Comparison of ENCODE assay signal across 24 cellular contexts in the genomic region with DNA sequence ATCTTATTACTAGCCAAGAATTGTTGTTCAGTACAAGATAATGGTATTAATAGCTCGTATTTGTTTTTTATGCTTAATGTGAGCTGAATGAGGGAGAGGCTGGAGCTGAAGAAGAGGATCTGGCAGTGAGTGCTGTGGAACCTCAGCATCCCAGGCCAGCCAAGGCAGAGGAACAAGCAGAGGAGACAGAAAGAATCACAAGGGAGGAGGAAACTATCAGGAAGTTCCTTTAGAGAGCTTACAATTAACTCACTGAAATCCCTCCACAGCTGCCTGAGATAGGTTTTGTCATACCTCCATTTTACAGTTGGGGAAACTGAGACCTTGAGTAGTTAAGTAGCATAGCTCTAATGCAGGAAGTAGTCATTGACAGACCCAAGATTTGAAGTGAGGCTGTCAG. TPM values are rescaled to one million over a fixed set of nuclear protein-coding genes. Genes with fewer than 3 reads are reported as not detected.
DNase-seq lines count a peak whose midpoint lies in the region; ATAC-seq, FAIRE-seq and TF ChIP-seq lines count a peak whose summit lies in the region.
"Had no signal": no experiment of that assay in that cellular context is flagged by ENCODE, and none has a peak within 500 bp of the region (broad histone marks: within the 10 kb centered on the region; RNA-seq: fewer than 3 reads in every experiment).

No MANE protein-coding gene starts in this region.

- H3K9me3 ChIP-seq in GM12878 (replicated peaks; ENCODE audit: control insufficient read depth, insufficient read depth, low read length): peaks cover 2% of the 10 kb centered on the region; the same call in 1 of the 3 replicates
- H3K9me3 ChIP-seq: A549, BE2C, HAP-1 had no signal

- no peak overlapping the region for H3K4me3 Mint-ChIP-seq in activated naive CD4-positive, alpha-beta T cell treated with anti-CD3 and anti-CD28 coated beads, Interleukin-2, amount 10 ng/mL, durations not matched to agents 7 days and 5 days
- no peak overlapping the region for H3K4me3 Mint-ChIP-seq in activated naive CD4-positive, alpha-beta T cell treated with anti-CD3 and anti-CD28 coated beads for 36 hours
- H3K4me3 Mint-ChIP-seq in progenitor cell of endocrine pancreas (ENCODE audit: low read depth): no peak overlapping the region
- H3K4me3 Mint-ChIP-seq: CD14-positive monocyte, HFFc6 had no signal

- H3K9me3 Mint-ChIP-seq in activated naive CD4-positive, alpha-beta T cell treated with anti-CD3 and anti-CD28 coated beads, Interleukin-2, amount 10 ng/mL, durations not matched to agents 7 days and 5 days: peaks cover 13% of the 10 kb centered on the region
- no peaks in the 10 kb centered on the region for H3K9me3 Mint-ChIP-seq in activated naive CD4-positive, alpha-beta T cell treated with anti-CD3 and anti-CD28 coated beads for 36 hours
- H3K9me3 Mint-ChIP-seq in progenitor cell of endocrine pancreas (ENCODE audit: low read depth): no peaks in the 10 kb centered on the region
- H3K9me3 Mint-ChIP-seq: CD4-positive, alpha-beta memory T cell; HFFc6 had no signal

- H3K27me3 Mint-ChIP-seq in activated naive CD4-positive, alpha-beta T cell treated with anti-CD3 and anti-CD28 coated beads, Interleukin-2, amount 10 ng/mL, durations not matched to agents 7 days and 5 days: no peaks in the 10 kb centered on the region
- H3K27me3 Mint-ChIP-seq in activated naive CD4-positive, alpha-beta T cell treated with anti-CD3 and anti-CD28 coated beads for 36 hours (ENCODE audit: low read depth): no peaks in the 10 kb centered on the region
- H3K27me3 Mint-ChIP-seq in progenitor cell of endocrine pancreas: no peaks in the 10 kb centered on the region
- H3K27me3 Mint-ChIP-seq: CD4-positive, alpha-beta memory T cell had no signal

- H3K27ac ChIP-seq in GM12878 (ENCODE audit: control insufficient read depth, insufficient read depth): 0 out of 2 replicates have a peak overlapping the region, but pooled peaks have one; percentile 16
- H3K27ac ChIP-seq: A549 had no signal

- RAD21 ChIA-PET in GM12878 (lab: Charles Lee; ENCODE audit: unreplicated experiment): interaction anchor here (1.0 to 1.4 kb wide), 3 partner anchors 21 to 167 kb away, joined by 3 to 5 read pairs (median 3); no protein-coding TSS in a partner anchor

- 100% methylated on average over 1 of the region's 1 CpG for WGBS in GM12878 (ENCODE audit: insufficient coverage, insufficient replicate concordance, low lambda C conversion rate, missing lambda C conversion rate)

- H3K4me1 ChIP-seq in GM12878 (ENCODE audit: control insufficient read depth, insufficient read depth, low read length): peaks cover 20% of the 10 kb centered on the region
- H3K4me1 ChIP-seq: A549, BE2C, HAP-1 had no signal

- peaks cover 27% of the 10 kb centered on the region for H3K36me3 Mint-ChIP-seq in activated naive CD4-positive, alpha-beta T cell treated with anti-CD3 and anti-CD28 coated beads, Interleukin-2, amount 10 ng/mL, durations not matched to agents 7 days and 5 days
- peaks cover 13% of the 10 kb centered on the region for H3K36me3 Mint-ChIP-seq in activated naive CD4-positive, alpha-beta T cell treated with anti-CD3 and anti-CD28 coated beads for 36 hours (ENCODE audit: low read depth)
- H3K36me3 Mint-ChIP-seq in progenitor cell of endocrine pancreas (ENCODE audit: insufficient read depth): peaks cover 25% of the 10 kb centered on the region
- H3K36me3 Mint-ChIP-seq: CD14-positive monocyte had no signal

- SMC1A ChIA-PET in GM12878 (lab: Charles Lee; ENCODE audit: uncharacterized antibody, unreplicated experiment): interaction anchor here (0.7 to 2.6 kb wide), 12 partner anchors 9 to 198 kb away, joined by 3 to 13 read pairs (median 4); no protein-coding TSS in a partner anchor

- H3K4me2 ChIP-seq in GM12878 (ENCODE audit: control insufficient read depth, insufficient read depth): no peak overlapping the region
- H3K4me2 ChIP-seq: A549; BLaER1 treated with 17β-estradiol and CSF1 and Interleukin-3, amounts not matched to agents 10 nM and 100 nM had no signal

- no peak for ATAC-seq in GM12878
- ATAC-seq: A549 had no signal

- TF ChIP-seq CTCF in GM12878 (IDR thresholded peaks at IDR 0.05 in 2 of 3, conservative IDR thresholded peaks at IDR 0.05 in 1 of 3; ENCODE audit: control insufficient read depth in 2 of 3, extremely low read depth in 1 of 3, insufficient read depth in 1 of 3, low read depth in 3 of 3, low read length in 3 of 3) (no peak), progenitor cell of endocrine pancreas (IDR thresholded peaks at IDR 0.05; ENCODE audit: unreplicated experiment) (no peak)

- no peaks in the 10 kb centered on the region for H4K20me1 ChIP-seq in GM12878 (ENCODE audit: control insufficient read depth, insufficient read depth)

- POLR2A ChIA-PET in GM12878 (lab: Charles Lee): interaction anchor here (1.0 kb wide), 1 partner anchor 17 kb away, joined by 4 read pairs; no protein-coding TSS in a partner anchor

- H3K9ac ChIP-seq in GM12878 (ENCODE audit: control insufficient read depth, insufficient read depth, low read length): no peak overlapping the region
- H3K9ac ChIP-seq: BLaER1 treated with 17β-estradiol and CSF1 and Interleukin-3, amounts not matched to agents 10 nM and 100 nM had no signal

- H3K27ac Mint-ChIP-seq in activated naive CD4-positive, alpha-beta T cell treated with anti-CD3 and anti-CD28 coated beads, Interleukin-2, amount 10 ng/mL, durations not matched to agents 7 days and 5 days: peak overlapping the region; percentile 89
- H3K27ac Mint-ChIP-seq in activated naive CD4-positive, alpha-beta T cell treated with anti-CD3 and anti-CD28 coated beads for 36 hours: no peak overlapping the region
- peak overlapping the region; percentile 9 for H3K27ac Mint-ChIP-seq in progenitor cell of endocrine pancreas
- H3K27ac Mint-ChIP-seq: CD14-positive monocyte, HFFc6 had no signal

- in situ Hi-C loops in GM12878 (cut with MboI): no loop called here

- CTCF ChIA-PET in activated naive CD4-positive, alpha-beta T cell treated with anti-CD3 and anti-CD28 coated beads, Interleukin-2, amount 10 ng/mL, durations not matched to agents 7 days and 5 days (lab: Charles Lee): interaction anchor here (1.1 to 1.4 kb wide), 3 partner anchors 9 to 51 kb away, joined by 3 to 4 read pairs (median 4); no protein-coding TSS in a partner anchor
- CTCF ChIA-PET in activated naive CD4-positive, alpha-beta T cell treated with anti-CD3 and anti-CD28 coated beads for 36 hours (lab: Charles Lee): interaction anchor here (0.8 to 1.8 kb wide), 5 partner anchors 10 to 51 kb away, joined by 3 to 8 read pairs (median 4); no protein-coding TSS in a partner anchor
- CTCF ChIA-PET in GM12878 (lab: Yijun Ruan, JAX): interaction anchor here (1.1 to 1.7 kb wide), 3 partner anchors 167 to 333 kb away, joined by 3 to 4 read pairs (median 3); no protein-coding TSS in a partner anchor

- no TSS peak for BruUV-seq in GM12878 (replicated peaks; lab: Mats Ljungman, UMichigan)

- H3K4me3 ChIP-seq in GM12878: no peak overlapping the region
- H3K4me3 ChIP-seq: A549; BLaER1 treated with 17β-estradiol and CSF1 and Interleukin-3, amounts not matched to agents 10 nM and 100 nM; HAP-1 had no signal

- H2AFZ ChIP-seq in GM12878 (ENCODE audit: control insufficient read depth, low read depth, low read length): no peak overlapping the region

- no peaks in the 10 kb centered on the region; a peak in 3 of 4 replicates for H3K36me3 ChIP-seq in GM12878 (ENCODE audit: control insufficient read depth in 2 of 2, insufficient read depth in 2 of 2, low read length in 1 of 2)

- no peak for TF ChIP-seq EP300 in GM12878 (IDR thresholded peaks at IDR 0.05; ENCODE audit: borderline replicate concordance in 1 of 2, control insufficient read depth in 1 of 2, low read depth in 2 of 2, low read length in 2 of 2)

- intact Hi-C loops in activated naive CD4-positive, alpha-beta T cell treated with anti-CD3 and anti-CD28 coated beads for 36 hours (cut with micrococcal nuclease): loop anchor here (5.0 kb wide), 1 partner anchor 40 kb away; no protein-coding TSS in a partner anchor
- intact Hi-C loops in GM12878 (cut with micrococcal nuclease; ENCODE audit: unreplicated experiment): no loop called here

- peaks cover 6% of the 10 kb centered on the region for H3K79me2 ChIP-seq in GM12878 (ENCODE audit: control insufficient read depth, insufficient read depth, low read length)

- no peak for TF ChIP-seq RAD21 in GM12878 (IDR thresholded peaks at IDR 0.05; ENCODE audit: insufficient read depth, low read depth, low read length)

- peaks cover 34% of the 10 kb centered on the region for H3K4me1 Mint-ChIP-seq in activated naive CD4-positive, alpha-beta T cell treated with anti-CD3 and anti-CD28 coated beads, Interleukin-2, amount 10 ng/mL, durations not matched to agents 7 days and 5 days
- H3K4me1 Mint-ChIP-seq in activated naive CD4-positive, alpha-beta T cell treated with anti-CD3 and anti-CD28 coated beads for 36 hours (ENCODE audit: low read depth): peaks cover 30% of the 10 kb centered on the region
- H3K4me1 Mint-ChIP-seq in progenitor cell of endocrine pancreas (ENCODE audit: low read depth): peaks cover 4% of the 10 kb centered on the region

- DNase-seq in activated naive CD4-positive, alpha-beta T cell treated with anti-CD3 and anti-CD28 coated beads, Interleukin-2, amount 10 ng/mL, durations not matched to agents 7 days and 5 days: no peak
- DNase-seq in activated naive CD4-positive, alpha-beta T cell treated with anti-CD3 and anti-CD28 coated beads for 36 hours: no peak
- DNase-seq in GM18507 (ENCODE audit: extremely low spot score, insufficient read length, low read depth) (no peak), GM12878 (ENCODE audit: low read depth, low spot score) (no peak), progenitor cell of endocrine pancreas (ENCODE audit: low spot score, unreplicated experiment) (no peak), dedifferentiated amniotic fluid mesenchymal stem cell (ENCODE audit: extremely low spot score) (no peak), foreskin melanocyte (no peak)
- DNase-seq: 8988T; ACHN; AML-193; BE2C; Calu3; CD4-positive, alpha-beta memory T cell; COR-L47; DMS53; DMS79 treated with DMSO at 0.1 percent for 48 hours; GF-D8; GOT3; HFFc6 had no signal

- TF ChIP-seq POLR2A in GM12878 (IDR thresholded peaks at IDR 0.05; ENCODE audit: low read depth, low read length): no peak

- FAIRE-seq in GM18507 (lab: Jason Lieb, UNC) (peak; percentile 26), GM12878 (lab: Jason Lieb, UNC) (no peak)
- FAIRE-seq: A549, H54 had no signal

- no peaks in the 10 kb centered on the region for H3K27me3 ChIP-seq in GM12878 (replicated peaks in 1 of 2; ENCODE audit: control insufficient read depth in 2 of 2, insufficient read depth in 2 of 2, low read length in 1 of 2)
- H3K27me3 ChIP-seq: BE2C; BLaER1 treated with 17β-estradiol and CSF1 and Interleukin-3, amounts not matched to agents 10 nM and 100 nM had no signal

RNA-seq across cellular contexts. Expression of a gene that starts 39.9 kb away (rescaled TPM):
- total RNA-seq in activated naive CD4-positive, alpha-beta T cell treated with anti-CD3 and anti-CD28 coated beads for 36 hours: 10 to 100 TPM; 17.4 to 17.6 TPM
- 144 and 165 TPM in 2 replicates for total RNA-seq in GM12878 (2013; cell fraction: nucleolus; rRNA removed)
- total RNA-seq in GM12878 (2014; rRNA removed) (18.9 and 23.8 TPM in 2 replicates), GM12878 (2014; rRNA removed; fragmentation: Illumina TruSeq; extraction: Trizol) (31.1 and 31.8 TPM in 2 replicates), GM12878 (2021) (31.1 and 31.2 TPM in 2 replicates), progenitor cell of endocrine pancreas (171 and 174 TPM in 2 replicates)
- polyA plus RNA-seq in GM12878 (2011; ENCODE audit: low read depth): 2.6 TPM
- polyA plus RNA-seq in GM12878 (2011; rRNA removed) (8.3 and 12.3 TPM in 2 replicates), GM12878 (2014; fragmentation: Illumina TruSeq; extraction: Trizol) (6.3 and 9.1 TPM in 2 replicates), GM12878 (2014; fragmentation: Nextera tagmentation; extraction: Ambion mirVana) (1 to 10 TPM in 1 of 2 experiments, under 1 TPM in 1; 0.73 to 2.4 TPM), GM12878 (2014; rRNA removed) (7.7 and 10.8 TPM in 2 replicates), GM12878 (2016; fragmentation: Nextera tagmentation; extraction: Ambion mirVana) (10 to 100 TPM; 17.1 to 20.5 TPM)
- 6.5 and 8.3 TPM in 2 replicates for polyA plus RNA-seq in GM12878 (2011; cell fraction: cytosol; rRNA removed)
- 12.1 and 20.3 TPM in 2 replicates for polyA plus RNA-seq in GM12878 (2011; cell fraction: nucleus; rRNA removed)
- 4.3 and 4.5 TPM in 2 replicates for polyA plus RNA-seq in GM12878 (2012)
- 65.6 and 66.9 TPM in 2 replicates for polyA minus RNA-seq in GM12878 (2011; rRNA and poly(A)+ RNA removed)
- polyA minus RNA-seq in GM12878 (2011; cell fraction: cytosol; rRNA and poly(A)+ RNA removed): 31.9 and 32.4 TPM in 2 replicates
- polyA minus RNA-seq in GM12878 (2011; cell fraction: nucleus; rRNA and poly(A)+ RNA removed): 29.4 and 57.8 TPM in 2 replicates
